Comparison of ENCODE assay signal across 7 cellular contexts in genomic region chr4:58451707-58452106, GRCh38.
"Had no signal": no experiment of that assay in that cellular context is flagged by ENCODE, and none has a peak within 500 bp of the region (broad histone marks: within the 10 kb centered on the region; RNA-seq: fewer than 3 reads in every experiment).

No MANE protein-coding gene starts in this region.

- FAIRE-seq: G401.6, GM12891, GM12892, GM18507, GM19239 had no signal

- DNase-seq: GDM1, GF-D8 had no signal
